In the genomic region with DNA sequence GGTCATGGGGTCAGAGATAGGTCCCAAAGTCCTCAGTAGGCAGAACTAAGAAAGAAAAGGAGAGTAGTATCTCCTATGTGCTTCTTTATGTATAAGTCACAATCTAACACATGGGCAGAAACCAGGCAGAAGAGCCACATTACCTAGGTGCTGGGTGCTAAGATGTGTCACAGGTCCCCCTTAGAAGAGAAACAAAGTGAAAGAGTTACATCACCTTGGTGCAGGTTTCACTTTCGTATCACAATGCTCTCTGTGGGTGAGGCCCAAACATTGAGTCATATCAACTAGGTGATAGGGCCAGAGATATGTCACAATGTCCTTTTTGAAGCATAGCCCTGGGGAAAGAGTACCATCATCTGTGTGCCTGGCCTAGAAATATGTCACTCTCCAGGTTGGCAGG, we compare ENCODE assay signal across 8 cellular contexts.
DNase-seq lines count a peak whose midpoint lies in the region; ATAC-seq lines count a peak whose summit lies in the region.
"Not testable (repeated sequence)": the region's sequence is repeated elsewhere in the genome, so short reads cannot be mapped to it uniquely, and the experiment has no call there.

No MANE protein-coding gene starts in this region.

- not testable (repeated sequence) for H3K9me3 Mint-ChIP-seq in activated CD4-positive, alpha-beta T cell treated with anti-CD3 and anti-CD28 coated beads for 36 hours (ENCODE audit: low read depth); activated naive CD8-positive, alpha-beta T cell treated with anti-CD3 and anti-CD28 coated beads, Interleukin-2, amount 50 U/mL, for 24 hours; stimulated activated naive CD8-positive, alpha-beta T cell treated with anti-CD3 and anti-CD28 coated beads, Interleukin-15, amount 100 ng/mL, for 72 hours

- intact Hi-C loops in activated CD4-positive, alpha-beta T cell treated with anti-CD3 and anti-CD28 coated beads for 36 hours (cut with DNase I, micrococcal nuclease), result not testable (repeated sequence)

- CTCF ChIA-PET in activated CD4-positive, alpha-beta T cell treated with anti-CD3 and anti-CD28 coated beads for 36 hours (lab: Charles Lee), result not testable (repeated sequence)

- H3K27me3 Mint-ChIP-seq in activated CD4-positive, alpha-beta T cell treated with anti-CD3 and anti-CD28 coated beads for 36 hours; activated naive CD8-positive, alpha-beta T cell treated with anti-CD3 and anti-CD28 coated beads, Interleukin-2, amount 50 U/mL, for 24 hours; stimulated activated naive CD8-positive, alpha-beta T cell treated with anti-CD3 and anti-CD28 coated beads, Interleukin-15, amount 100 ng/mL, for 72 hours: not testable (repeated sequence)

- not testable (repeated sequence) for H3K27ac Mint-ChIP-seq in activated CD4-positive, alpha-beta T cell treated with anti-CD3 and anti-CD28 coated beads for 36 hours; activated naive CD8-positive, alpha-beta T cell treated with anti-CD3 and anti-CD28 coated beads, Interleukin-2, amount 50 U/mL, for 24 hours; stimulated activated naive CD8-positive, alpha-beta T cell treated with anti-CD3 and anti-CD28 coated beads, Interleukin-15, amount 100 ng/mL, for 72 hours

- not testable (repeated sequence) for H3K4me1 Mint-ChIP-seq in activated CD4-positive, alpha-beta T cell treated with anti-CD3 and anti-CD28 coated beads for 36 hours; activated naive CD8-positive, alpha-beta T cell treated with anti-CD3 and anti-CD28 coated beads, Interleukin-2, amount 50 U/mL, for 24 hours; stimulated activated naive CD8-positive, alpha-beta T cell treated with anti-CD3 and anti-CD28 coated beads, Interleukin-15, amount 100 ng/mL, for 72 hours

- POLR2A ChIA-PET in activated CD4-positive, alpha-beta T cell treated with anti-CD3 and anti-CD28 coated beads for 36 hours (lab: Charles Lee), result not testable (repeated sequence)

- not testable (repeated sequence) for H3K4me3 Mint-ChIP-seq in activated CD4-positive, alpha-beta T cell treated with anti-CD3 and anti-CD28 coated beads for 36 hours; activated naive CD8-positive, alpha-beta T cell treated with anti-CD3 and anti-CD28 coated beads, Interleukin-2, amount 50 U/mL, for 24 hours; stimulated activated naive CD8-positive, alpha-beta T cell treated with anti-CD3 and anti-CD28 coated beads, Interleukin-15, amount 100 ng/mL, for 72 hours

- DNase-seq in activated CD4-positive, alpha-beta T cell treated with anti-CD3 and anti-CD28 coated beads for 36 hours; activated naive CD8-positive, alpha-beta T cell treated with anti-CD3 and anti-CD28 coated beads, Interleukin-2, amount 50 U/mL, for 24 hours; stimulated activated naive CD8-positive, alpha-beta T cell treated with anti-CD3 and anti-CD28 coated beads, Interleukin-15, amount 100 ng/mL, for 72 hours: not testable (repeated sequence)

- ATAC-seq in GM19035 (IDR thresholded peaks at IDR 0.05; ENCODE audit: unreplicated experiment), result peak; percentile 100
- ATAC-seq in GM21390 (IDR thresholded peaks at IDR 0.05; ENCODE audit: unreplicated experiment), result peak; percentile 73
- peak; percentile 96 for ATAC-seq in HG02623 (IDR thresholded peaks at IDR 0.05; ENCODE audit: unreplicated experiment)
- peak; percentile 90 for ATAC-seq in HG02981 (IDR thresholded peaks at IDR 0.05; ENCODE audit: unreplicated experiment)
- ATAC-seq in HG03442 (IDR thresholded peaks at IDR 0.05; ENCODE audit: unreplicated experiment), result peak; percentile 96
- ATAC-seq in activated CD4-positive, alpha-beta T cell treated with anti-CD3 and anti-CD28 coated beads for 36 hours, result peak; percentile 91
- peak; percentile 87 for ATAC-seq in activated naive CD8-positive, alpha-beta T cell treated with anti-CD3 and anti-CD28 coated beads, Interleukin-2, amount 50 U/mL, for 24 hours
- peak; percentile 94 for ATAC-seq in stimulated activated naive CD8-positive, alpha-beta T cell treated with anti-CD3 and anti-CD28 coated beads, Interleukin-15, amount 100 ng/mL, for 72 hours

- H3K36me3 Mint-ChIP-seq in activated CD4-positive, alpha-beta T cell treated with anti-CD3 and anti-CD28 coated beads for 36 hours (ENCODE audit: low read depth); activated naive CD8-positive, alpha-beta T cell treated with anti-CD3 and anti-CD28 coated beads, Interleukin-2, amount 50 U/mL, for 24 hours (ENCODE audit: low read depth): not testable (repeated sequence)
